In genomic region chr9:116312221-116312620, GRCh38 we compare ENCODE assay signal across 32 cellular contexts.
"Had no signal": no experiment of that assay in that cellular context is flagged by ENCODE, and none has a peak within 500 bp of the region (broad histone marks: within the 10 kb centered on the region; RNA-seq: fewer than 3 reads in every experiment).

No MANE protein-coding gene starts in this region.

- H3K4me1 ChIP-seq: body of pancreas, esophagus muscularis mucosa, gastroesophageal sphincter, lower lobe of right lung, neural progenitor cell, right atrium auricular region, tibial artery, upper lobe of right lung had no signal

- ATAC-seq: activated CD4-positive, alpha-beta T cell treated with anti-CD3 and anti-CD28 coated beads for 36 hours; activated CD8-positive, alpha-beta memory T cell treated with anti-CD3 and anti-CD28 coated beads, Interleukin-2, amount 10 ng/mL, durations not matched to agents 7 days and 5 days; activated CD8-positive, alpha-beta T cell treated with anti-CD3 and anti-CD28 coated beads, Interleukin-2, amount 10 ng/mL, durations not matched to agents 7 days and 5 days; activated naive CD4-positive, alpha-beta T cell treated with anti-CD3 and anti-CD28 coated beads, Interleukin-2, amount 50 U/mL, for 72 hours; activated T-cell treated with anti-CD3 and anti-CD28 coated beads, Interleukin-2, amount 50 U/mL, for 72 hours; body of pancreas; gastroesophageal sphincter; left lobe of liver; lower lobe of right lung; natural killer cell; stimulated activated memory B cell treated with anti-CD40 and anti-IgM and Interleukin-4, amounts not matched to agents 10 μg/mL and 1 μg/mL and 100 μg/mL, for 72 hours; stimulated activated naive CD8-positive, alpha-beta T cell treated with anti-CD3 and anti-CD28 coated beads, Interleukin-15, amount 100 ng/mL, for 72 hours; upper lobe of right lung had no signal

- H3K4me3 ChIP-seq: body of pancreas, coronary artery, esophagus muscularis mucosa, gastroesophageal sphincter, lower lobe of right lung, neural progenitor cell, right atrium auricular region, smooth muscle cell, tibial artery, upper lobe of right lung had no signal

- DNase-seq: activated CD4-positive, alpha-beta T cell treated with anti-CD3 and anti-CD28 coated beads for 36 hours; activated CD4-positive, CD25-positive, alpha-beta regulatory T cell; activated CD8-positive, alpha-beta memory T cell treated with anti-CD3 and anti-CD28 coated beads, Interleukin-2, amount 10 ng/mL, durations not matched to agents 7 days and 5 days; activated CD8-positive, alpha-beta T cell treated with anti-CD3 and anti-CD28 coated beads, Interleukin-2, amount 10 ng/mL, durations not matched to agents 7 days and 5 days; activated naive CD4-positive, alpha-beta T cell; activated T-cell treated with anti-CD3 and anti-CD28 coated beads for 4 hours; activated T-cell treated with anti-CD3 and anti-CD28 coated beads, Interleukin-2, amount 50 U/mL, for 72 hours; anterior cingulate cortex; body of pancreas; endodermal cell; hypothalamus; immature natural killer cell; lower lobe of right lung; mesendoderm; natural killer cell; occipital lobe; stimulated activated CD4-positive, alpha-beta T cell treated with anti-CD3 and anti-CD28 coated beads, Interleukin-1b, Interleukin-23, amount 100 ng/mL, for 48 hours; stimulated activated CD4-positive, alpha-beta T cell treated with anti-CD3 and anti-CD28 coated beads, Interleukin-4, amount 100 ng/mL, for 4 hours; stimulated activated CD8-positive, alpha-beta memory T cell treated with anti-CD3 and anti-CD28 coated beads, Interleukin-4, amount 100 ng/mL, for 48 hours; stimulated activated naive CD8-positive, alpha-beta T cell treated with anti-CD3 and anti-CD28 coated beads, Interleukin-15, amount 100 ng/mL, for 72 hours; T-helper 1 cell; tibial artery; upper lobe of right lung had no signal

- H3K9ac ChIP-seq: neural progenitor cell had no signal

- H2AFZ ChIP-seq: neural progenitor cell had no signal

- H3K36me3 ChIP-seq: esophagus muscularis mucosa, gastroesophageal sphincter, lower lobe of right lung, neural progenitor cell, right atrium auricular region, tibial artery, upper lobe of right lung had no signal

- H3K4me2 ChIP-seq: neural progenitor cell, smooth muscle cell had no signal

- H3K9me3 ChIP-seq: body of pancreas, esophagus muscularis mucosa, gastroesophageal sphincter, lower lobe of right lung, right atrium auricular region, tibial artery, upper lobe of right lung had no signal

- H3K27me3 ChIP-seq: body of pancreas, esophagus muscularis mucosa, gastroesophageal sphincter, right atrium auricular region, tibial artery, upper lobe of right lung had no signal

- H3K27ac ChIP-seq: body of pancreas, coronary artery, esophagus muscularis mucosa, gastroesophageal sphincter, lower lobe of right lung, neural progenitor cell, right atrium auricular region, tibial artery, upper lobe of right lung had no signal
